In the genomic region with DNA sequence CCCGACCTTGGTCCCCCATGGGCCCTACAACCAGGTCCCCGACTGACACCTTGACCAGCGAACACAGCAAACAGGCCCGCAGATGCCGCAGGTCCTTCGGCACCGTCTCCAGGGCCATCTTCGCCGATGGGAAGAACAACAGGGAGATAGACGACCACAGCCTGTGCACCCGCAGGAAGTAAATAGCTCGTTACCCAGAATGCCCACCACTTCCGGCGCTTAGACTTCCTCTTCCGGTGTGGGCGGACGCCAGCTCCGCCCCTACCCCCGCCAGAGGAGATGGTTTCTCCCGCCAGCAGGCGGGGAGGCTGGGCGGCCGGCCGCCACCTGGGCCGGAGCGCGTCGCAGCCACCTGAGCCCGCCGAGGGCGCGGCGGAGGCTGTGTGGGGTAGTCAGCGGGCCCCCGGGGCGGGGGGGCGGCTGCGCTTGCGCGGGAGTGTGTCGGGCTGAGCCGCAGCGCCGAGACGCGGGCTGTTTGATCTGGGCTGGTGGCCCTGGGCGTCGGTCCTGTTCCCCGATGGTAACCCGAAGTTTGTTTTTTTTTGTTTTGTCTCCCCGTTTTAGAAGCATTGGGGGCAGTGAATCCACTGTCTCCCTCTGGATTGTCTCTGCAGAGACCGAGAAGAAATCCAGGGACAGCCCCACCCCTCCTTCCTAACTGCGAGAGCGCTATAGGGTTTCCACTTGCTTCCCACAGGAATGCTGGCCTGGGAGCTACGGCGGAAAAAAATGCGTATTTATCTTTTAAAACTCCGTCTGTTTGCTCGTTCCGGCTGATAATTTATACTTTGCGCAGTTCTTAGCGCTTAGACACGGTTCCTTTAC, we compare ENCODE assay signal across 8 cellular contexts. TPM values are rescaled to one million over a fixed set of nuclear protein-coding genes. Genes with fewer than 3 reads are reported as not detected.
A peak's percentile ranks its signal among the peaks of the same experiment; 100 is the strongest.
DNase-seq lines count a peak whose midpoint lies in the region; ATAC-seq and TF ChIP-seq lines count a peak whose summit lies in the region.

A gene (minus strand): TSS at position 184 of the 825 bp plus-strand sequence. CDS start 66 bp downstream, at position 118.

- intact Hi-C loops in A673 (cut with micrococcal nuclease; ENCODE audit: unreplicated experiment): no loop called here

- H3K4me1 ChIP-seq in A673 (ENCODE audit: insufficient read depth, low read length, poor library complexity, severe bottlenecking): no peaks in the 10 kb centered on the region
- H3K4me1 ChIP-seq in iPS-15b (ENCODE audit: control insufficient read depth, insufficient read depth, low read length): peaks cover 3% of the 10 kb centered on the region

- CTCF ChIA-PET in A673 (lab: Charles Lee): interaction anchor here (0.9 to 1.9 kb wide), 2 partner anchors 65 to 102 kb away, joined by 3 to 5 read pairs; a partner anchor contains a TSS

- POLR2A ChIA-PET in A673 (lab: Charles Lee; ENCODE audit: low non-redundant PET): interaction anchor here (1.0 kb wide), 1 partner anchor 1396 kb away, joined by 3 read pairs; no protein-coding TSS in a partner anchor

- H3K27me3 ChIP-seq in A673 (replicated peaks; ENCODE audit: insufficient read depth, low read depth, low read length, poor library complexity) (no peaks in the 10 kb centered on the region), iPS-15b (ENCODE audit: control insufficient read depth, insufficient read depth, low read length) (peaks cover 4% of the 10 kb centered on the region)

- ATAC-seq in GM18867 (IDR thresholded peaks at IDR 0.05; ENCODE audit: unreplicated experiment) (peak; percentile 91), HG03095 (IDR thresholded peaks at IDR 0.05; ENCODE audit: unreplicated experiment) (peak; percentile 83)

- H3K4me3 ChIP-seq in A673 (ENCODE audit: low read depth, low read length, poor library complexity, severe bottlenecking) (peak within 1 kb of the TSS; percentile 84), iPS-15b (ENCODE audit: low read depth, low read length) (peak within 1 kb of the TSS; percentile 99), skeletal muscle cell (ENCODE audit: low read depth, low read length) (peak within 1 kb of the TSS; percentile 100)

- H3K9me3 ChIP-seq in A673 (ENCODE audit: low read depth, low read length, poor library complexity, severe bottlenecking) (no peaks in the 10 kb centered on the region), iPS-15b (ENCODE audit: control insufficient read depth, insufficient read depth, low read length) (no peaks in the 10 kb centered on the region)

- DNase-seq in A673 (ENCODE audit: low spot score) (peak; percentile 95), NCI-H2107 treated with DMSO at 0.1 percent for 48 hours (lab: John Stamatoyannopoulos, UW; ENCODE audit: unreplicated experiment) (peak; percentile 78), UCSD-AML1 (lab: John Stamatoyannopoulos, UW; ENCODE audit: unreplicated experiment) (peak; percentile 93), brain pericyte (ENCODE audit: low read depth, low spot score) (peak; percentile 60), skeletal muscle cell (ENCODE audit: low read depth) (peak; percentile 77)

- no TSS peak for BruUV-seq in A673 (replicated peaks; lab: Mats Ljungman, UMichigan)

- H3K36me3 ChIP-seq in A673 (ENCODE audit: insufficient read depth, low read length, poor library complexity, severe bottlenecking) (peaks cover 23% of the 10 kb centered on the region), iPS-15b (ENCODE audit: control insufficient read depth, insufficient read depth, low read length) (peaks cover 19% of the 10 kb centered on the region)

- H3K9ac ChIP-seq in iPS-15b (ENCODE audit: low read depth, low read length): peak within 1 kb of the TSS; percentile 92

- H3K27ac ChIP-seq in A673 (ENCODE audit: low read depth, low read length, poor library complexity, severe bottlenecking): peak within 1 kb of the TSS; percentile 79

- no peak for TF ChIP-seq CTCF in A673 (conservative IDR thresholded peaks at IDR 0.05; ENCODE audit: low read depth, low read length)

RNA-seq across cellular contexts. Expression of the gene that starts here (rescaled TPM):
- total RNA-seq in A673 (2021): 93.1 and 106 TPM in 2 replicates

Comparison
In these comparisons a context has a peak if more than half of its experiments do, and no peak if none do; other contexts are left out.
1. Peak in every context shown above with its lines: DNase-seq, ATAC-seq, H3K4me3 ChIP-seq and H3K27ac ChIP-seq.